19 cellular contexts compared by ENCODE assay signal in the genomic region with DNA sequence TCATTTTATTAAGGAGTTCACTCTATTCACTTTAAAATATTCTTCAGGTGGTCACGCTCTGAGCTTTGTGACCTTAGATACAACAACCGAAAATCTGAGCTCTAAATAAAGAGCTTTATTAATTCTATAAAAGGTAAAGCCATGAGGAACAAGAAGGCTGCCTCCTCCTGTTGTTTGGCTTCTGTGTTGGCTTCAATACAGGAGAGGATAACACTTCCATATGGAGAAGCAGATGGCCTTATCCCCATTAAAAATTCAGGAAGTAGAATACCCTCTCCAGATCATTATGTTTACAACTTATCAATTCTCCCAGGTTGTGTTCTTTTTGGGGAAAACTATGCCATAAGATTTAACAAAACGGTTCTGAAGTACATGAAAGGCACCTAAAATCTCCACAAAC.
DNase-seq lines count a peak whose midpoint lies in the region; ATAC-seq lines count a peak whose summit lies in the region.
"Had no signal": no experiment of that assay in that cellular context is flagged by ENCODE, and none has a peak within 500 bp of the region (broad histone marks: within the 10 kb centered on the region; RNA-seq: fewer than 3 reads in every experiment).

No MANE protein-coding gene starts in this region.

- H3K4me3 Mint-ChIP-seq in stimulated activated naive CD8-positive, alpha-beta T cell treated with anti-CD3 and anti-CD28 coated beads, Interleukin-15, amount 100 ng/mL, for 72 hours, result no peak overlapping the region
- H3K4me3 Mint-ChIP-seq: CD4-positive, alpha-beta T cell; T-helper 1 cell treated with Interleukin-12 subunit alpha and Interleukin-12 subunit beta and Interleukin-4 antibody, amounts not matched to agents 30 μg/mL and 1 μg/mL, for 36 hours had no signal

- H3K9me3 Mint-ChIP-seq in stimulated activated naive CD8-positive, alpha-beta T cell treated with anti-CD3 and anti-CD28 coated beads, Interleukin-15, amount 100 ng/mL, for 72 hours, result no peaks in the 10 kb centered on the region
- H3K9me3 Mint-ChIP-seq: CD4-positive, alpha-beta T cell; T-helper 1 cell treated with Interleukin-12 subunit alpha and Interleukin-12 subunit beta and Interleukin-4 antibody, amounts not matched to agents 30 μg/mL and 1 μg/mL, for 36 hours had no signal

- no peak overlapping the region for H3K9ac ChIP-seq in SK-N-MC (ENCODE audit: insufficient read length)
- H3K9ac ChIP-seq: BLaER1 had no signal

- intact Hi-C loops in Right ventricle myocardium superior (cut with DNase I), result no loop called here

- H3K9me3 ChIP-seq in SK-N-MC (ENCODE audit: low read depth, low read length), result no peaks in the 10 kb centered on the region
- H3K9me3 ChIP-seq: BLaER1 had no signal

- H3K27me3 Mint-ChIP-seq in stimulated activated naive CD8-positive, alpha-beta T cell treated with anti-CD3 and anti-CD28 coated beads, Interleukin-15, amount 100 ng/mL, for 72 hours, result no peaks in the 10 kb centered on the region
- H3K27me3 Mint-ChIP-seq: CD4-positive, alpha-beta T cell had no signal

- no peak for ATAC-seq in stimulated activated naive CD8-positive, alpha-beta T cell treated with anti-CD3 and anti-CD28 coated beads, Interleukin-15, amount 100 ng/mL, for 72 hours
- no peak for ATAC-seq in Right ventricle myocardium superior (ENCODE audit: poor library complexity)
- no peak for ATAC-seq in HG02678 (IDR thresholded peaks at IDR 0.05; ENCODE audit: unreplicated experiment)

- DNase-seq in NCI-H1092 treated with DMSO at 0.1 percent for 48 hours (lab: John Stamatoyannopoulos, UW) (peak; percentile 55), NCI-H1092 (lab: John Stamatoyannopoulos, UW) (no peak), NCI-H446 (lab: John Stamatoyannopoulos, UW) (peak; percentile 77 to 84), SK-N-MC (ENCODE audit: low read depth, low spot score) (no peak), occipital lobe (lab: John Stamatoyannopoulos, UW) (no peak), Right ventricle myocardium superior (no peak)
- DNase-seq in stimulated activated naive CD8-positive, alpha-beta T cell treated with anti-CD3 and anti-CD28 coated beads, Interleukin-15, amount 100 ng/mL, for 72 hours, result no peak
- DNase-seq: ACHN; CD4-positive, alpha-beta T cell; Karpas-422; MV-4-11; NCI-H1417; NCI-H187 treated with DMSO at 0.1 percent for 48 hours; NCI-H226; OCI-M1 had no signal

- H3K27ac ChIP-seq in SK-N-MC, result 0 out of 2 replicates have a peak overlapping the region, but pooled peaks have one; percentile 34
- H3K27ac ChIP-seq: 22Rv1, BLaER1 had no signal

- no peaks in the 10 kb centered on the region for H3K36me3 ChIP-seq in SK-N-MC (ENCODE audit: insufficient read depth, low read length)
- H3K36me3 ChIP-seq: BLaER1 had no signal

- H3K4me3 ChIP-seq in SK-N-MC, result no peak overlapping the region
- H3K4me3 ChIP-seq: BLaER1 had no signal

- peaks cover 14% of the 10 kb centered on the region for H3K4me1 Mint-ChIP-seq in stimulated activated naive CD8-positive, alpha-beta T cell treated with anti-CD3 and anti-CD28 coated beads, Interleukin-15, amount 100 ng/mL, for 72 hours

- no peak overlapping the region for H3K27ac Mint-ChIP-seq in stimulated activated naive CD8-positive, alpha-beta T cell treated with anti-CD3 and anti-CD28 coated beads, Interleukin-15, amount 100 ng/mL, for 72 hours
- H3K27ac Mint-ChIP-seq: CD4-positive, alpha-beta T cell; T-helper 1 cell treated with Interleukin-12 subunit alpha and Interleukin-12 subunit beta and Interleukin-4 antibody, amounts not matched to agents 30 μg/mL and 1 μg/mL, for 36 hours had no signal

Comparison
In these comparisons a context has a peak if more than half of its experiments do, and no peak if none do; other contexts are left out.
1. DNase-seq: peak in NCI-H1092 treated with DMSO at 0.1 percent for 48 hours (single experiment) and NCI-H446 (2 of 2); none in NCI-H1092 (single experiment), SK-N-MC (single experiment), stimulated activated naive CD8-positive, alpha-beta T cell treated with anti-CD3 and anti-CD28 coated beads, Interleukin-15, amount 100 ng/mL, for 72 hours (0 of 2), occipital lobe (single experiment) and Right ventricle myocardium superior (single experiment).